ENCODE assay signal across 16 cellular contexts in genomic region chr13:73290844-73291243, GRCh38.
DNase-seq lines count a peak whose midpoint lies in the region; ATAC-seq and TF ChIP-seq lines count a peak whose summit lies in the region.
"Had no signal": no experiment of that assay in that cellular context is flagged by ENCODE, and none has a peak within 500 bp of the region (broad histone marks: within the 10 kb centered on the region; RNA-seq: fewer than 3 reads in every experiment).

No MANE protein-coding gene starts in this region.

- no peak overlapping the region for H3K14ac ChIP-seq in trophoblast cell (ENCODE audit: low read length)

- no peak for TF ChIP-seq CTCF in epithelial cell of esophagus (IDR thresholded peaks at IDR 0.05; ENCODE audit: insufficient read depth, low read depth, low read length, missing control alignments)

- H3K79me1 ChIP-seq in trophoblast cell (ENCODE audit: low read length) = no peaks in the 10 kb centered on the region

- H3K4ac ChIP-seq in trophoblast cell (ENCODE audit: low read depth, low read length) = no peak overlapping the region

- no peak overlapping the region for H3K4me2 ChIP-seq in trophoblast cell (ENCODE audit: low read length)
- H3K4me2 ChIP-seq: BLaER1 had no signal

- H3K9me3 ChIP-seq in trophoblast cell (ENCODE audit: insufficient read depth, low read depth, low read length) = no peaks in the 10 kb centered on the region
- H3K9me3 ChIP-seq: BLaER1, Caco-2, HAP-1 had no signal

- H3K4me3 ChIP-seq in epithelial cell of esophagus (ENCODE audit: low read length) (no peak overlapping the region), trophoblast cell (ENCODE audit: low read depth, low read length) (no peak overlapping the region)
- H3K4me3 ChIP-seq: BLaER1, HAP-1 had no signal

- H2AFZ ChIP-seq in trophoblast cell (ENCODE audit: insufficient read depth, low read length, poor library complexity) = no peak overlapping the region

- WGBS in trophoblast cell (ENCODE audit: extremely low coverage, insufficient coverage, insufficient read length) = no CpG with 5 or more reads among the region's 4 CpGs

- no peak overlapping the region for H2BK12ac ChIP-seq in trophoblast cell (ENCODE audit: low read length)

- H3K4me1 ChIP-seq in trophoblast cell (ENCODE audit: control insufficient read depth in 1 of 2, insufficient read depth in 2 of 2, low read length in 2 of 2) = no peaks in the 10 kb centered on the region
- H3K4me1 ChIP-seq: BLaER1, HAP-1 had no signal

- H3K79me2 ChIP-seq in trophoblast cell (ENCODE audit: control insufficient read depth, insufficient read depth, low read length, poor library complexity) = no peaks in the 10 kb centered on the region

- no peak overlapping the region for H2AK5ac ChIP-seq in trophoblast cell (ENCODE audit: low read length)

- H2BK5ac ChIP-seq in trophoblast cell (ENCODE audit: low read depth, low read length, poor library complexity) = no peak overlapping the region

- peak; percentile 5 for DNase-seq in SIG-M5 treated with dmso at 0.1 percent for 504 hours (lab: John Stamatoyannopoulos, UW; ENCODE audit: unreplicated experiment)
- no peak for DNase-seq in SIG-M5 (lab: John Stamatoyannopoulos, UW)
- peak; percentile 29 for DNase-seq in epithelial cell of esophagus (ENCODE audit: low read depth)
- DNase-seq in trophoblast cell = peak; percentile 52 to 81
- no peak for DNase-seq in AG20443 (ENCODE audit: low spot score)
- no peak for DNase-seq in kidney glomerular epithelial cell (lab: John Stamatoyannopoulos, UW)
- DNase-seq in Right ventricle myocardium inferior (ENCODE audit: missing footprints) = no peak
- DNase-seq: AML-193; Caco-2; CD8-positive, alpha-beta memory T cell; DND-41; GDM1 had no signal

- H4K91ac ChIP-seq in trophoblast cell (ENCODE audit: low read depth, low read length) = no peak overlapping the region

- H4K12ac ChIP-seq in trophoblast cell (ENCODE audit: low read depth, low read length) = no peak overlapping the region

- no peak overlapping the region for H4K8ac ChIP-seq in trophoblast cell (ENCODE audit: low read depth, low read length)

- no peak overlapping the region for H2BK120ac ChIP-seq in trophoblast cell (ENCODE audit: insufficient read depth, low read length, poor library complexity)

- H3K23ac ChIP-seq in trophoblast cell (ENCODE audit: low read length) = no peak overlapping the region

- H3K18ac ChIP-seq in trophoblast cell (ENCODE audit: low read length) = no peak overlapping the region

- no peak overlapping the region for H3K9ac ChIP-seq in trophoblast cell (ENCODE audit: low read length)
- H3K9ac ChIP-seq: BLaER1 had no signal

- H3K36me3 ChIP-seq in trophoblast cell (ENCODE audit: control insufficient read depth in 1 of 2, insufficient read depth in 2 of 2, low read length in 2 of 2) = no peaks in the 10 kb centered on the region
- H3K36me3 ChIP-seq: BLaER1, HAP-1 had no signal

- no peak overlapping the region for H3K27ac ChIP-seq in trophoblast cell (ENCODE audit: low read depth, low read length)
- H3K27ac ChIP-seq: 22Rv1, BLaER1 had no signal

- ATAC-seq in HG03565 (IDR thresholded peaks at IDR 0.05; ENCODE audit: unreplicated experiment) = no peak
- no peak for ATAC-seq in Right ventricle myocardium inferior

- intact Hi-C loops in Right ventricle myocardium inferior (cut with DNase I) = no loop called here

- H3K27me3 ChIP-seq in trophoblast cell (ENCODE audit: insufficient read depth, low read length) = no peaks in the 10 kb centered on the region
- H3K27me3 ChIP-seq: BLaER1 had no signal

Comparison
In these comparisons a context has a peak if more than half of its experiments do, and no peak if none do; other contexts are left out.
1. DNase-seq: peak in SIG-M5 treated with dmso at 0.1 percent for 504 hours (single experiment), epithelial cell of esophagus (single experiment) and trophoblast cell (2 of 2); none in SIG-M5 (single experiment), AG20443 (single experiment), kidney glomerular epithelial cell (single experiment) and Right ventricle myocardium inferior (single experiment).